15 cellular contexts compared by ENCODE assay signal in the genomic region with DNA sequence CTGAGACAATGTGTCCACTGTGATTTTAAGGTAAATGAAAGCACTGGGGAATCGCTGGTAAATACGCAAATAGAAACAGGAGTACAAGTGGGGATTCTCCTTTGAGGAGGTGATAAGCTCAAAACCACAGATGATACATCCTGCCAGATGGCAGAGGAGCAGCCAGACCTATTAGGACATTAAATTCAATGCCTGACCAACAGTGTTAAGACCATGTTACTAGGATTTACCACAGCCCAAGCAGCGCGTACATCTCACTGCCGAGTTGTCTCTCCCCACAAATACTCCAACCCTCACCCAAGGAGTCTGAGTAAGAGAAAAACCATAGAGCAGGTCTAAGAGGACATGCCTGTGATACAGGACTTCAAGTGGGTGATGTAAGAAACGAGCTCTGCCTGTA.
DNase-seq lines count a peak whose midpoint lies in the region; ATAC-seq and TF ChIP-seq lines count a peak whose summit lies in the region.
"Had no signal": no experiment of that assay in that cellular context is flagged by ENCODE, and none has a peak within 500 bp of the region (broad histone marks: within the 10 kb centered on the region; RNA-seq: fewer than 3 reads in every experiment).

No MANE protein-coding gene starts in this region.

- TF ChIP-seq POLR2A in gastroesophageal sphincter (IDR thresholded peaks at IDR 0.05), result no peak

- H4K20me1 ChIP-seq in SK-N-SH (ENCODE audit: insufficient read depth), result no peaks in the 10 kb centered on the region

- H3K36me3 ChIP-seq in SK-N-SH (replicated peaks in 1 of 2; ENCODE audit: control insufficient read depth in 1 of 2, insufficient read depth in 2 of 2, low read length in 1 of 2), result no peaks in the 10 kb centered on the region
- peaks cover 16 to 89% of the 10 kb centered on the region in 2 donors for H3K36me3 ChIP-seq in gastroesophageal sphincter

- no peak overlapping the region for H3K4me2 ChIP-seq in SK-N-SH

- CTCF ChIA-PET in SK-N-SH (lab: Yijun Ruan, JAX), result interaction anchor here (1.3 to 16.4 kb wide), 5 partner anchors 45 to 154 kb away, joined by 4 to 271 read pairs (median 7); a partner anchor contains a TSS

- H2AFZ ChIP-seq in SK-N-SH (ENCODE audit: low read depth), result no peak overlapping the region
- H2AFZ ChIP-seq: GM23248 had no signal

- TF ChIP-seq EP300 in SK-N-SH (IDR thresholded peaks at IDR 0.05; ENCODE audit: borderline replicate concordance in 1 of 2, low read depth in 1 of 2, low read length in 1 of 2) (no peak), gastroesophageal sphincter (IDR thresholded peaks at IDR 0.05) (no peak)

- H3K4me3 Mint-ChIP-seq in stimulated activated effector memory CD8-positive, alpha-beta T cell treated with anti-CD3 and anti-CD28 coated beads, Interleukin-12 subunit alpha, Interleukin-12 subunit beta, amount 100 ng/mL, for 72 hours, result no peak overlapping the region
- H3K4me3 Mint-ChIP-seq: type B pancreatic cell had no signal

- H3K9me3 Mint-ChIP-seq in stimulated activated effector memory CD8-positive, alpha-beta T cell treated with anti-CD3 and anti-CD28 coated beads, Interleukin-12 subunit alpha, Interleukin-12 subunit beta, amount 100 ng/mL, for 72 hours, result no peaks in the 10 kb centered on the region
- H3K9me3 Mint-ChIP-seq: type B pancreatic cell had no signal

- ATAC-seq in SK-N-SH treated with all-trans-retinoic acid at 6 μM for 48 hours (no peak), gastroesophageal sphincter (no peak)
- no peak for ATAC-seq in stimulated activated effector memory CD8-positive, alpha-beta T cell treated with anti-CD3 and anti-CD28 coated beads, Interleukin-12 subunit alpha, Interleukin-12 subunit beta, amount 100 ng/mL, for 72 hours

- no peak for TF ChIP-seq RAD21 in SK-N-SH (IDR thresholded peaks at IDR 0.05; ENCODE audit: low read length)

- peaks cover 6% of the 10 kb centered on the region for H3F3A ChIP-seq in SK-N-SH (replicated peaks; ENCODE audit: insufficient read depth)

- TF ChIP-seq CTCF in SK-N-SH (IDR thresholded peaks at IDR 0.05) (no peak), gastroesophageal sphincter (IDR thresholded peaks at IDR 0.05) (no peak)

- DNase-seq in SK-N-SH (no peak), DMS79 (lab: John Stamatoyannopoulos, UW) (peak; percentile 46), RPMI7951 (ENCODE audit: low read depth) (peak; percentile 24), MV-4-11 (lab: John Stamatoyannopoulos, UW) (no peak), HPDE6-E6E7 (ENCODE audit: extremely low spot score) (no peak)
- DNase-seq in stimulated activated effector memory CD8-positive, alpha-beta T cell treated with anti-CD3 and anti-CD28 coated beads, Interleukin-12 subunit alpha, Interleukin-12 subunit beta, amount 100 ng/mL, for 72 hours (ENCODE audit: low spot score in 2 of 2), result no peak
- DNase-seq: cerebellar nuclear complex, erythroblast, GM23248, SIG-M5 had no signal

- H3K9ac ChIP-seq in SK-N-SH, result no peak overlapping the region
- H3K9ac ChIP-seq: GM23248 had no signal

- peaks cover 56% of the 10 kb centered on the region for H3K36me3 Mint-ChIP-seq in stimulated activated effector memory CD8-positive, alpha-beta T cell treated with anti-CD3 and anti-CD28 coated beads, Interleukin-12 subunit alpha, Interleukin-12 subunit beta, amount 100 ng/mL, for 72 hours
- H3K36me3 Mint-ChIP-seq: type B pancreatic cell had no signal

- H3K9me2 ChIP-seq in SK-N-SH, result no peaks in the 10 kb centered on the region

- H3K27ac ChIP-seq in SK-N-SH (ENCODE audit: low read depth in 2 of 2, low read length in 1 of 2) (no peak overlapping the region), gastroesophageal sphincter (peak overlapping the region; percentile 10 to 93 (median 87))
- H3K27ac ChIP-seq: GM23248, HL-60, VCaP had no signal

- H3K4me1 ChIP-seq in SK-N-SH (ENCODE audit: control insufficient read depth in 1 of 2, insufficient read depth in 2 of 2, low read depth in 1 of 2, low read length in 1 of 2), result peaks cover 4 to 10% of the 10 kb centered on the region in 2 experiments; a peak in 2 of 4 replicates
- peaks cover 23 to 54% (median 32%) of the 10 kb centered on the region in 3 donors for H3K4me1 ChIP-seq in gastroesophageal sphincter

- no peak overlapping the region for H3K27ac Mint-ChIP-seq in stimulated activated effector memory CD8-positive, alpha-beta T cell treated with anti-CD3 and anti-CD28 coated beads, Interleukin-12 subunit alpha, Interleukin-12 subunit beta, amount 100 ng/mL, for 72 hours
- H3K27ac Mint-ChIP-seq: type B pancreatic cell had no signal

- H3K4me3 ChIP-seq in SK-N-SH (ENCODE audit: low read depth in 2 of 2, low read length in 1 of 2) (no peak overlapping the region), gastroesophageal sphincter (no peak overlapping the region)
- H3K4me3 ChIP-seq: GM23248 had no signal

- WGBS in SK-N-SH (ENCODE audit: low lambda C conversion rate), result 92% methylated on average over 6 of the region's 6 CpGs
- 83 to 85% methylated on average over 2 to 3 of the region's 6 CpGs for WGBS in gastroesophageal sphincter (ENCODE audit: low coverage in 1 of 2), 2 donors

- POLR2A ChIA-PET in SK-N-SH (lab: Yijun Ruan, JAX), result no interaction called here

- H3K27me3 ChIP-seq in SK-N-SH (ENCODE audit: insufficient read depth), result no peaks in the 10 kb centered on the region
- H3K27me3 ChIP-seq in gastroesophageal sphincter, result no peaks in the 10 kb centered on the region

- H3K4me1 Mint-ChIP-seq in stimulated activated effector memory CD8-positive, alpha-beta T cell treated with anti-CD3 and anti-CD28 coated beads, Interleukin-12 subunit alpha, Interleukin-12 subunit beta, amount 100 ng/mL, for 72 hours, result peaks cover 5% of the 10 kb centered on the region

- H3K9me3 ChIP-seq in SK-N-SH (no peaks in the 10 kb centered on the region), gastroesophageal sphincter (no peaks in the 10 kb centered on the region)

- H3K79me2 ChIP-seq in SK-N-SH (ENCODE audit: insufficient read depth), result no peaks in the 10 kb centered on the region

TF ChIP-seq in SK-N-SH treated with all-trans-retinoic acid at 6 μM for 48 hours, 23 proteins besides CTCF, POLR2A, EP300 and RAD21:
- TF ChIP-seq ZNF70 (CRISPR knock-in tag; IDR thresholded peaks at IDR 0.05) (peak; percentile 82; the same call in 1 of the 2 replicates), ZC3H10 (CRISPR knock-in tag; IDR thresholded peaks at IDR 0.05) (no peak)
TF ChIP-seq in SK-N-SH treated with all-trans-retinoic acid at 6 μM for 48 hours: peak in this region for 1.

TF ChIP-seq in SK-N-SH, 30 proteins besides CTCF, POLR2A, EP300 and RAD21:
- TF ChIP-seq, protein P1, sequence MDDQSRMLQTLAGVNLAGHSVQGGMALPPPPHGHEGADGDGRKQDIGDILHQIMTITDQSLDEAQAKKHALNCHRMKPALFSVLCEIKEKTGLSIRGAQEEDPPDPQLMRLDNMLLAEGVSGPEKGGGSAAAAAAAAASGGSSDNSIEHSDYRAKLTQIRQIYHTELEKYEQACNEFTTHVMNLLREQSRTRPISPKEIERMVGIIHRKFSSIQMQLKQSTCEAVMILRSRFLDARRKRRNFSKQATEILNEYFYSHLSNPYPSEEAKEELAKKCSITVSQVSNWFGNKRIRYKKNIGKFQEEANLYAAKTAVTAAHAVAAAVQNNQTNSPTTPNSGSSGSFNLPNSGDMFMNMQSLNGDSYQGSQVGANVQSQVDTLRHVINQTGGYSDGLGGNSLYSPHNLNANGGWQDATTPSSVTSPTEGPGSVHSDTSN (IDR thresholded peaks at IDR 0.05), result no peak
- TF ChIP-seq POLR2AphosphoS5 (IDR thresholded peaks at IDR 0.05; ENCODE audit: low read depth, low read length) (no peak), NFIC (IDR thresholded peaks at IDR 0.05; ENCODE audit: borderline replicate concordance) (no peak), FOSL2 (IDR thresholded peaks at IDR 0.05; ENCODE audit: borderline replicate concordance, low read depth) (no peak), RXRA (IDR thresholded peaks at IDR 0.05; ENCODE audit: borderline replicate concordance, low read depth) (no peak), MXI1 (IDR thresholded peaks at IDR 0.05; ENCODE audit: low read depth, low read length) (no peak)

Comparison
In these comparisons a context has a peak if more than half of its experiments do, and no peak if none do; other contexts are left out.
1. DNase-seq: peak in DMS79 (single experiment) and RPMI7951 (single experiment); none in SK-N-SH (single experiment), MV-4-11 (single experiment), HPDE6-E6E7 (single experiment) and stimulated activated effector memory CD8-positive, alpha-beta T cell treated with anti-CD3 and anti-CD28 coated beads, Interleukin-12 subunit alpha, Interleukin-12 subunit beta, amount 100 ng/mL, for 72 hours (0 of 2).
2. H3K27ac ChIP-seq: peak in gastroesophageal sphincter (4 of 4); none in SK-N-SH (0 of 2).